ENCODE assay signal across 8 cellular contexts in the genomic region with DNA sequence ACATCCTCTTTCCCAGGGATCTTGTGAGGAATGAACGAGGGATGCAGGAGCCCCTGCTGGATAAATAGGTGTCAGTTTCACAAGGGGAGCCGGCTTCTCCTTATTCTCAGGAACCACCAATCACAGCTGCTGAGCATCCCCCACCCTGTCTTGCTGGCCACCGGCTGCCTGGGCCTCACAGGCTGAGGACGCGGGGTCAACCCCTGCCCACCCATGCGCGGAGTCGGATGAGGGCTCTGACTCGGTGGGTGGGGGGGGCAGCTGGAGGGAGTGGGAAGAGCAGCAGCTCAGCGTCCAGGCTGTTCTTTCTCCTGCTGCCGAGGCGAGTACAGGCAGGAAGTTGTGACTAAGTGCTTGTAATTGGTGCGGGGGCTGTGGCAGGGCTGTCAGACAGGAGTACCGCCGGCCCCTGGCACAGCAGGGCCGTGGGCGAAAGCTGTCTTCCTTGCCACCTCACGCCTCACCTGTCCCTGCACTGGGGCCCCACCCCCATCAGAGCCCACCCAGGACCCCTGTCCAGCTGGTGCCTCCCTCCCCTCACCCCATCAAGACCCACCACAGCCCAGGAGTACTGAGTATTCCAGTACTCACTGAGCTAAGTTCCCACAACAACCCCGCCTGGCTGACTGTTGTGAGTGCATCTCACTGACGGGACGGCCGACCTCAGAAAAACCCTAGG. TPM values are rescaled to one million over a fixed set of nuclear protein-coding genes. Genes with fewer than 3 reads are reported as not detected.
DNase-seq lines count a peak whose midpoint lies in the region; ATAC-seq lines count a peak whose summit lies in the region.

No MANE protein-coding gene starts in this region.

- ATAC-seq in activated naive CD4-positive, alpha-beta T cell treated with anti-CD3 and anti-CD28 coated beads, Interleukin-2, amount 50 U/mL, for 72 hours, result peak; percentile 90 to 98
- ATAC-seq in GM21825 (IDR thresholded peaks at IDR 0.05; ENCODE audit: unreplicated experiment), result no peak
- no peak for ATAC-seq in HG03135 (IDR thresholded peaks at IDR 0.05; ENCODE audit: unreplicated experiment)

- H3K9me3 Mint-ChIP-seq in activated naive CD4-positive, alpha-beta T cell treated with anti-CD3 and anti-CD28 coated beads, Interleukin-2, amount 50 U/mL, for 72 hours, result no peaks in the 10 kb centered on the region

- peak; percentile 94 for DNase-seq in 8988T
- DNase-seq in GOT3 (lab: John Stamatoyannopoulos, UW), result peak; percentile 40
- peak; percentile 45 for DNase-seq in SKM-1 treated with dmso at 0.1 percent for 144 hours (lab: John Stamatoyannopoulos, UW; ENCODE audit: unreplicated experiment)
- DNase-seq in activated naive CD4-positive, alpha-beta T cell treated with anti-CD3 and anti-CD28 coated beads, Interleukin-2, amount 50 U/mL, for 72 hours (ENCODE audit: low spot score in 2 of 2), result peak; percentile 62 to 71
- peak; percentile 21 for DNase-seq in inferior parietal cortex (ENCODE audit: extremely low spot score)
- DNase-seq in stimulated activated CD4-positive, alpha-beta T cell treated with anti-CD3 and anti-CD28 coated beads, Interleukin-4, amount 100 ng/mL, for 48 hours (ENCODE audit: low read depth in 2 of 2), result peak; percentile 52 to 62

- no peak overlapping the region for H3K27ac Mint-ChIP-seq in activated naive CD4-positive, alpha-beta T cell treated with anti-CD3 and anti-CD28 coated beads, Interleukin-2, amount 50 U/mL, for 72 hours

- H3K36me3 Mint-ChIP-seq in activated naive CD4-positive, alpha-beta T cell treated with anti-CD3 and anti-CD28 coated beads, Interleukin-2, amount 50 U/mL, for 72 hours, result no peaks in the 10 kb centered on the region

RNA-seq across cellular contexts. Expression of a gene that starts 11.0 kb away (rescaled TPM):
- not detected for total RNA-seq in activated naive CD4-positive, alpha-beta T cell treated with anti-CD3 and anti-CD28 coated beads, Interleukin-2, amount 50 U/mL, for 72 hours

RNA-seq across cellular contexts. Expression of a gene that starts 26.9 kb away (rescaled TPM):
- total RNA-seq in activated naive CD4-positive, alpha-beta T cell treated with anti-CD3 and anti-CD28 coated beads, Interleukin-2, amount 50 U/mL, for 72 hours, result 10 to 100 TPM in 1 of 2 donors, 1 to 10 TPM in 1; 2.8 to 28.2 TPM

RNA-seq across cellular contexts. Expression of a gene that starts 41.9 kb away (rescaled TPM):
- total RNA-seq in activated naive CD4-positive, alpha-beta T cell treated with anti-CD3 and anti-CD28 coated beads, Interleukin-2, amount 50 U/mL, for 72 hours, result 1,000 to 10,000 TPM; 2,832 to 2,975 TPM

RNA-seq across cellular contexts. Expression of a gene that starts 55.1 kb away (rescaled TPM):
- total RNA-seq in activated naive CD4-positive, alpha-beta T cell treated with anti-CD3 and anti-CD28 coated beads, Interleukin-2, amount 50 U/mL, for 72 hours, result 10 to 100 TPM; 61.0 to 73.4 TPM

RNA-seq across cellular contexts. Expression of a gene that starts 55.2 kb away (rescaled TPM):
- total RNA-seq in activated naive CD4-positive, alpha-beta T cell treated with anti-CD3 and anti-CD28 coated beads, Interleukin-2, amount 50 U/mL, for 72 hours, result 10 to 100 TPM in 1 of 2 donors, 1 to 10 TPM in 1; 8.0 to 18.2 TPM

Comparison
In these comparisons a context has a peak if more than half of its experiments do, and no peak if none do; other contexts are left out.
1. DNase-seq: peak in every context shown above with its lines; median percentile 94 in 8988T; 66 in activated naive CD4-positive, alpha-beta T cell treated with anti-CD3 and anti-CD28 coated beads, Interleukin-2, amount 50 U/mL, for 72 hours; 57 in stimulated activated CD4-positive, alpha-beta T cell treated with anti-CD3 and anti-CD28 coated beads, Interleukin-4, amount 100 ng/mL, for 48 hours; 45 in SKM-1 treated with dmso at 0.1 percent for 144 hours; 40 in GOT3; 21 in inferior parietal cortex.
2. ATAC-seq: peak in activated naive CD4-positive, alpha-beta T cell treated with anti-CD3 and anti-CD28 coated beads, Interleukin-2, amount 50 U/mL, for 72 hours (2 of 2); none in GM21825 (single experiment) and HG03135 (single experiment).